Comparison of ENCODE assay signal across 13 cellular contexts in the genomic region with DNA sequence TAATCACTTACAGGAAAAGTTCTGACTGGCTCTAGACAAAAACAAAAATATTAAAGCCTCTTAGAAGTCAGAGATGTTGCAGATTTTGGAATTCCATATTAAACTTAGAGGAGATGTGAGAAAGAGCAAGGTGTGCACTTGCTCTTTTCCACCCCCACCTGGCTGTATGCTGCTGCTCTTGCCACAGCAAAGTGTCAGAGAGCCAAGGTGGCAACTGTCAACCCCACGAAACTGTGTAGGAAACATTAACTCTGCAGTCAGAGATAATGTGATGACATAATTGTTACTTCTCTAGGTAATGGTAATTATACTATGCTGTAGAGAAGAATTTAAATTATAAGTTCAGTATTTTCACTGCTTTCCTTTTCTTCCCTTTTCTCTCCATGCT. TPM values are rescaled to one million over a fixed set of nuclear protein-coding genes. Genes with fewer than 3 reads are reported as not detected.
A peak's percentile ranks its signal among the peaks of the same experiment; 100 is the strongest.
DNase-seq lines count a peak whose midpoint lies in the region; ATAC-seq and TF ChIP-seq lines count a peak whose summit lies in the region.
"Had no signal": no experiment of that assay in that cellular context is flagged by ENCODE, and none has a peak within 500 bp of the region (broad histone marks: within the 10 kb centered on the region; RNA-seq: fewer than 3 reads in every experiment).

No MANE protein-coding gene starts in this region.

- WGBS in trophoblast cell (ENCODE audit: extremely low coverage, insufficient coverage, insufficient read length) = no CpG with 5 or more reads among the region's 1 CpG
- 85% methylated on average over 1 of the region's 1 CpG for WGBS in smooth muscle cell (ENCODE audit: low lambda C conversion rate)
- WGBS in mesenchymal stem cell = no CpG with 5 or more reads among the region's 1 CpG

- H3K9me3 Mint-ChIP-seq in activated naive CD8-positive, alpha-beta T cell treated with anti-CD3 and anti-CD28 coated beads, Interleukin-2, amount 10 ng/mL, durations not matched to agents 7 days and 5 days = no peaks in the 10 kb centered on the region
- peaks cover 2% of the 10 kb centered on the region for H3K9me3 Mint-ChIP-seq in activated naive CD8-positive, alpha-beta T cell treated with anti-CD3 and anti-CD28 coated beads for 36 hours
- H3K9me3 Mint-ChIP-seq: CD14-positive monocyte, HFFc6 had no signal

- H3K79me2 ChIP-seq in trophoblast cell (ENCODE audit: control insufficient read depth, insufficient read depth, low read length, poor library complexity) (no peaks in the 10 kb centered on the region), smooth muscle cell (ENCODE audit: low read depth) (no peaks in the 10 kb centered on the region)

- no peak overlapping the region for H3K18ac ChIP-seq in trophoblast cell (ENCODE audit: low read length)
- no peak overlapping the region for H3K18ac ChIP-seq in mesenchymal stem cell (ENCODE audit: low read depth in 1 of 2, low read length in 2 of 2)

- H3K9me3 ChIP-seq in HEK293 (ENCODE audit: control insufficient read depth, insufficient read depth, low read depth, low read length) (no peaks in the 10 kb centered on the region), endocrine pancreas (ENCODE audit: control insufficient read depth, low read length) (no peaks in the 10 kb centered on the region), trophoblast cell (ENCODE audit: insufficient read depth, low read depth, low read length) (no peaks in the 10 kb centered on the region), left ventricle myocardium inferior (replicated peaks) (no peaks in the 10 kb centered on the region), smooth muscle cell (replicated peaks; ENCODE audit: low read depth) (no peaks in the 10 kb centered on the region), mesenchymal stem cell (ENCODE audit: control insufficient read depth, low read length) (no peaks in the 10 kb centered on the region)
- H3K9me3 ChIP-seq: HAP-1 had no signal

- no peak overlapping the region for H3K27ac Mint-ChIP-seq in activated naive CD8-positive, alpha-beta T cell treated with anti-CD3 and anti-CD28 coated beads, Interleukin-2, amount 10 ng/mL, durations not matched to agents 7 days and 5 days
- no peak overlapping the region for H3K27ac Mint-ChIP-seq in activated naive CD8-positive, alpha-beta T cell treated with anti-CD3 and anti-CD28 coated beads for 36 hours
- H3K27ac Mint-ChIP-seq: HFFc6 had no signal

- intact Hi-C loops in left ventricle myocardium inferior (cut with micrococcal nuclease) = no loop called here

- H3K27me3 ChIP-seq in endocrine pancreas (ENCODE audit: control insufficient read depth, insufficient read depth, low read length) (no peaks in the 10 kb centered on the region), trophoblast cell (ENCODE audit: insufficient read depth, low read length) (no peaks in the 10 kb centered on the region), left ventricle myocardium inferior (ENCODE audit: low read depth) (no peaks in the 10 kb centered on the region), smooth muscle cell (ENCODE audit: low read depth) (no peaks in the 10 kb centered on the region), mesenchymal stem cell (ENCODE audit: control insufficient read depth in 1 of 2, insufficient read depth in 1 of 2, low read length in 2 of 2) (no peaks in the 10 kb centered on the region)

- H3K79me1 ChIP-seq in trophoblast cell (ENCODE audit: low read length) (no peaks in the 10 kb centered on the region), mesenchymal stem cell (replicated peaks; ENCODE audit: low read length, poor library complexity, severe bottlenecking) (peaks cover 29% of the 10 kb centered on the region)

- H3K4me1 ChIP-seq in HEK293 (ENCODE audit: control insufficient read depth, insufficient read depth, low read length) = peaks cover 4% of the 10 kb centered on the region; the same call in 1 of the 2 replicates
- H3K4me1 ChIP-seq in endocrine pancreas (ENCODE audit: control insufficient read depth, insufficient read depth, low read length) = peaks cover 6% of the 10 kb centered on the region
- no peaks in the 10 kb centered on the region for H3K4me1 ChIP-seq in trophoblast cell (ENCODE audit: control insufficient read depth in 1 of 2, insufficient read depth in 2 of 2, low read length in 2 of 2)
- peaks cover 67% of the 10 kb centered on the region for H3K4me1 ChIP-seq in left ventricle myocardium inferior
- H3K4me1 ChIP-seq in smooth muscle cell (ENCODE audit: low read depth) = no peaks in the 10 kb centered on the region
- no peaks in the 10 kb centered on the region for H3K4me1 ChIP-seq in mesenchymal stem cell (ENCODE audit: control insufficient read depth, insufficient read depth, low read depth, low read length)
- H3K4me1 ChIP-seq: HAP-1 had no signal

- H2AFZ ChIP-seq in trophoblast cell (ENCODE audit: insufficient read depth, low read length, poor library complexity) (no peak overlapping the region), smooth muscle cell (ENCODE audit: low read depth) (no peak overlapping the region), mesenchymal stem cell (ENCODE audit: low read depth, low read length) (no peak overlapping the region)

- peaks cover 25% of the 10 kb centered on the region for H3K4me1 Mint-ChIP-seq in activated naive CD8-positive, alpha-beta T cell treated with anti-CD3 and anti-CD28 coated beads, Interleukin-2, amount 10 ng/mL, durations not matched to agents 7 days and 5 days
- peaks cover 28% of the 10 kb centered on the region for H3K4me1 Mint-ChIP-seq in activated naive CD8-positive, alpha-beta T cell treated with anti-CD3 and anti-CD28 coated beads for 36 hours

- POLR2A ChIA-PET in activated naive CD8-positive, alpha-beta T cell treated with anti-CD3 and anti-CD28 coated beads, Interleukin-2, amount 10 ng/mL, durations not matched to agents 7 days and 5 days (lab: Charles Lee) = interaction anchor here (3.2 to 4.6 kb wide), 2 partner anchors 19 to 42 kb away, joined by 20 to 31 read pairs; no protein-coding TSS in a partner anchor
- POLR2A ChIA-PET in HEK293 (lab: Yijun Ruan, JAX) = no interaction called here

- H3K23ac ChIP-seq in trophoblast cell (ENCODE audit: low read length) (no peak overlapping the region), mesenchymal stem cell (ENCODE audit: low read length in 2 of 2) (no peak overlapping the region)

- H3K27me3 Mint-ChIP-seq in activated naive CD8-positive, alpha-beta T cell treated with anti-CD3 and anti-CD28 coated beads, Interleukin-2, amount 10 ng/mL, durations not matched to agents 7 days and 5 days = no peaks in the 10 kb centered on the region
- no peaks in the 10 kb centered on the region for H3K27me3 Mint-ChIP-seq in activated naive CD8-positive, alpha-beta T cell treated with anti-CD3 and anti-CD28 coated beads for 36 hours

- H3K4me2 ChIP-seq in trophoblast cell (ENCODE audit: low read length) = no peak overlapping the region
- H3K4me2 ChIP-seq in smooth muscle cell = no peak overlapping the region
- no peak overlapping the region for H3K4me2 ChIP-seq in mesenchymal stem cell (ENCODE audit: low read length, poor library complexity, severe bottlenecking)

- peaks cover 25% of the 10 kb centered on the region for H4K20me1 ChIP-seq in smooth muscle cell (ENCODE audit: low read depth)

- H3K4me3 Mint-ChIP-seq in activated naive CD8-positive, alpha-beta T cell treated with anti-CD3 and anti-CD28 coated beads, Interleukin-2, amount 10 ng/mL, durations not matched to agents 7 days and 5 days = no peak overlapping the region
- H3K4me3 Mint-ChIP-seq in activated naive CD8-positive, alpha-beta T cell treated with anti-CD3 and anti-CD28 coated beads for 36 hours = no peak overlapping the region
- H3K4me3 Mint-ChIP-seq: CD14-positive monocyte, HFFc6 had no signal

- H2BK12ac ChIP-seq in trophoblast cell (ENCODE audit: low read length) = no peak overlapping the region
- H2BK12ac ChIP-seq in mesenchymal stem cell (ENCODE audit: low read length in 2 of 2) = no peak overlapping the region

- H3K14ac ChIP-seq in trophoblast cell (ENCODE audit: low read length) (no peak overlapping the region), mesenchymal stem cell (ENCODE audit: low read length in 2 of 2) (no peak overlapping the region)

- H2BK15ac ChIP-seq in mesenchymal stem cell (ENCODE audit: low read depth, poor library complexity, severe bottlenecking) = no peak overlapping the region

- H3K9ac ChIP-seq in endocrine pancreas (ENCODE audit: control insufficient read depth, insufficient read depth, low read length) (peak overlapping the region; percentile 25), trophoblast cell (ENCODE audit: low read length) (peak overlapping the region; percentile 78), smooth muscle cell (ENCODE audit: low read depth) (no peak overlapping the region), mesenchymal stem cell (ENCODE audit: low read length) (no peak overlapping the region)

- TF ChIP-seq CTCF in HEK293 (tag by site-specific recombination; IDR thresholded peaks at IDR 0.05) (no peak), left ventricle myocardium inferior (IDR thresholded peaks at IDR 0.05; ENCODE audit: borderline replicate concordance) (no peak), smooth muscle cell (IDR thresholded peaks at IDR 0.05; ENCODE audit: borderline replicate concordance, insufficient read depth, poor library complexity, severe bottlenecking) (no peak)

- no peaks in the 10 kb centered on the region for H3F3A ChIP-seq in smooth muscle cell (ENCODE audit: low read depth)

- H3K36me3 ChIP-seq in HEK293 (ENCODE audit: control insufficient read depth in 2 of 2, insufficient read depth in 1 of 2, low read length in 2 of 2) = peaks cover 19 to 30% of the 10 kb centered on the region in 2 experiments
- H3K36me3 ChIP-seq in endocrine pancreas (ENCODE audit: control insufficient read depth, insufficient read depth, low read length) = no peaks in the 10 kb centered on the region
- peaks cover 4 to 8% of the 10 kb centered on the region in 2 experiments for H3K36me3 ChIP-seq in trophoblast cell (ENCODE audit: control insufficient read depth in 1 of 2, insufficient read depth in 2 of 2, low read length in 2 of 2)
- peaks cover 38% of the 10 kb centered on the region for H3K36me3 ChIP-seq in left ventricle myocardium inferior
- no peaks in the 10 kb centered on the region for H3K36me3 ChIP-seq in smooth muscle cell (ENCODE audit: low read depth)
- H3K36me3 ChIP-seq in mesenchymal stem cell (ENCODE audit: control insufficient read depth in 1 of 2, insufficient read depth in 2 of 2, low read depth in 1 of 2, low read length in 2 of 2) = peaks cover 10 to 41% of the 10 kb centered on the region in 2 experiments

- ATAC-seq in activated naive CD8-positive, alpha-beta T cell treated with anti-CD3 and anti-CD28 coated beads, Interleukin-2, amount 10 ng/mL, durations not matched to agents 7 days and 5 days (ENCODE audit: low read depth) = peak; percentile 34

- CTCF ChIA-PET in HEK293 (lab: Yijun Ruan, JAX) = interaction anchor here (0.6 to 3.5 kb wide), 19 partner anchors 8 to 383 kb away, joined by 3 to 32 read pairs (median 4); no protein-coding TSS in a partner anchor

- no peak overlapping the region for H3K4ac ChIP-seq in trophoblast cell (ENCODE audit: low read depth, low read length)
- H3K4ac ChIP-seq in mesenchymal stem cell (ENCODE audit: low read depth in 1 of 2, low read length in 2 of 2) = no peak overlapping the region

- no peak for DNase-seq in activated naive CD8-positive, alpha-beta T cell treated with anti-CD3 and anti-CD28 coated beads, Interleukin-2, amount 10 ng/mL, durations not matched to agents 7 days and 5 days
- DNase-seq in activated naive CD8-positive, alpha-beta T cell treated with anti-CD3 and anti-CD28 coated beads for 36 hours = no peak
- DNase-seq in trophoblast cell (no peak), left ventricle myocardium inferior (no peak), smooth muscle cell (lab: John Stamatoyannopoulos, UW; ENCODE audit: unreplicated experiment) (no peak), mesenchymal stem cell (no peak)

- no peak overlapping the region for H4K12ac ChIP-seq in trophoblast cell (ENCODE audit: low read depth, low read length)

- H4K8ac ChIP-seq in trophoblast cell (ENCODE audit: low read depth, low read length) = no peak overlapping the region
- no peak overlapping the region for H4K8ac ChIP-seq in mesenchymal stem cell (ENCODE audit: low read length)

- peaks cover 19% of the 10 kb centered on the region for H3K36me3 Mint-ChIP-seq in activated naive CD8-positive, alpha-beta T cell treated with anti-CD3 and anti-CD28 coated beads, Interleukin-2, amount 10 ng/mL, durations not matched to agents 7 days and 5 days
- peaks cover 8% of the 10 kb centered on the region for H3K36me3 Mint-ChIP-seq in activated naive CD8-positive, alpha-beta T cell treated with anti-CD3 and anti-CD28 coated beads for 36 hours

- no peak overlapping the region for H3K27ac ChIP-seq in HEK293 (ENCODE audit: extremely low read depth, low read depth, low read length)
- H3K27ac ChIP-seq in trophoblast cell (ENCODE audit: low read depth, low read length) = no peak overlapping the region
- no peak overlapping the region for H3K27ac ChIP-seq in left ventricle myocardium inferior (replicated peaks)
- no peak overlapping the region for H3K27ac ChIP-seq in smooth muscle cell (ENCODE audit: low read depth)
- H3K27ac ChIP-seq in mesenchymal stem cell (ENCODE audit: low read length, poor library complexity, severe bottlenecking) = no peak overlapping the region

- H2BK120ac ChIP-seq in trophoblast cell (ENCODE audit: insufficient read depth, low read length, poor library complexity) (no peak overlapping the region), mesenchymal stem cell (ENCODE audit: low read depth, low read length) (no peak overlapping the region)

- H2BK5ac ChIP-seq in trophoblast cell (ENCODE audit: low read depth, low read length, poor library complexity) = no peak overlapping the region
- no peak overlapping the region for H2BK5ac ChIP-seq in mesenchymal stem cell (ENCODE audit: low read depth, low read length, poor library complexity, severe bottlenecking)

- H2AK5ac ChIP-seq in trophoblast cell (ENCODE audit: low read length) (no peak overlapping the region), mesenchymal stem cell (ENCODE audit: low read length, severe bottlenecking) (no peak overlapping the region)

- H3K4me3 ChIP-seq in HEK293 (ENCODE audit: low read depth, low read length) = no peak overlapping the region
- H3K4me3 ChIP-seq in endocrine pancreas (ENCODE audit: control insufficient read depth, insufficient read depth, low read length) = no peak overlapping the region
- H3K4me3 ChIP-seq in trophoblast cell (ENCODE audit: low read depth, low read length) = no peak overlapping the region
- H3K4me3 ChIP-seq in left ventricle myocardium inferior = no peak overlapping the region
- H3K4me3 ChIP-seq in smooth muscle cell = no peak overlapping the region
- no peak overlapping the region for H3K4me3 ChIP-seq in mesenchymal stem cell (ENCODE audit: insufficient read depth in 1 of 2, low read depth in 1 of 2, low read length in 2 of 2)
- H3K4me3 ChIP-seq: HAP-1 had no signal

- no peak overlapping the region for H4K91ac ChIP-seq in trophoblast cell (ENCODE audit: low read depth, low read length)
- H4K91ac ChIP-seq in mesenchymal stem cell (ENCODE audit: low read length) = no peak overlapping the region

RNA-seq across cellular contexts. Expression of a gene that starts 25.4 kb away (rescaled TPM):
- total RNA-seq in activated naive CD8-positive, alpha-beta T cell treated with anti-CD3 and anti-CD28 coated beads, Interleukin-2, amount 10 ng/mL, durations not matched to agents 7 days and 5 days = 100 to 1,000 TPM; 666 to 683 TPM
- total RNA-seq in activated naive CD8-positive, alpha-beta T cell treated with anti-CD3 and anti-CD28 coated beads for 36 hours = 100 to 1,000 TPM; 356 to 357 TPM
- not detected in 2 replicates for polyA plus RNA-seq in trophoblast cell (2013)
- total RNA-seq in left ventricle myocardium inferior = 0.63 TPM
- total RNA-seq in smooth muscle cell = not detected in 2 replicates
- polyA plus RNA-seq in smooth muscle cell = 0.40 TPM in 1 of 2 replicates, not detected in the other
- not detected for polyA plus RNA-seq in mesenchymal stem cell (2013, experiment 1 of 2)
- polyA plus RNA-seq in mesenchymal stem cell (2013, experiment 2 of 2) = not detected
- total RNA-seq: HFFc6, HT1080 had no signal
- polyA plus RNA-seq: BJ had no signal

RNA-seq across cellular contexts. Expression of a gene that starts 45.2 kb away (rescaled TPM):
- total RNA-seq in activated naive CD8-positive, alpha-beta T cell treated with anti-CD3 and anti-CD28 coated beads, Interleukin-2, amount 10 ng/mL, durations not matched to agents 7 days and 5 days = 10 to 100 TPM; 36.1 to 42.1 TPM
- total RNA-seq in activated naive CD8-positive, alpha-beta T cell treated with anti-CD3 and anti-CD28 coated beads for 36 hours = 10 to 100 TPM; 63.4 to 65.9 TPM
- polyA plus RNA-seq in trophoblast cell (2013) = 13.5 and 15.5 TPM in 2 replicates
- total RNA-seq in left ventricle myocardium inferior = 93.7 TPM
- 21.8 and 26.8 TPM in 2 replicates for total RNA-seq in smooth muscle cell
- 6.0 and 6.9 TPM in 2 replicates for polyA plus RNA-seq in smooth muscle cell
- polyA plus RNA-seq in mesenchymal stem cell (2013, experiment 1 of 2) = 9.3 TPM
- polyA plus RNA-seq in mesenchymal stem cell (2013, experiment 2 of 2) = 9.9 TPM

Comparison
In these comparisons a context has a peak if more than half of its experiments do, and no peak if none do; other contexts are left out.
1. H3K9ac ChIP-seq: peak in endocrine pancreas (single experiment) and trophoblast cell (single experiment); none in smooth muscle cell (single experiment) and mesenchymal stem cell (single experiment).
2. RNA of a gene that starts 25.4 kb away (total RNA-seq): 666 to 683 TPM in activated naive CD8-positive, alpha-beta T cell treated with anti-CD3 and anti-CD28 coated beads, Interleukin-2, amount 10 ng/mL, durations not matched to agents 7 days and 5 days and 356 to 357 TPM in activated naive CD8-positive, alpha-beta T cell treated with anti-CD3 and anti-CD28 coated beads for 36 hours; 0.63 TPM in left ventricle myocardium inferior (single experiment) and not detected in smooth muscle cell; every median in the first group is over 100 times any median in the second.